Comparison of ENCODE assay signal across 16 cellular contexts in genomic region chr22:34760276-34761008, GRCh38.
A peak's percentile ranks its signal among the peaks of the same experiment; 100 is the strongest.
DNase-seq lines count a peak whose midpoint lies in the region; ATAC-seq, FAIRE-seq and TF ChIP-seq lines count a peak whose summit lies in the region.
"Had no signal": no experiment of that assay in that cellular context is flagged by ENCODE, and none has a peak within 500 bp of the region (broad histone marks: within the 10 kb centered on the region; RNA-seq: fewer than 3 reads in every experiment).

No MANE protein-coding gene starts in this region.

- H3K36me3 ChIP-seq in smooth muscle cell (ENCODE audit: low read depth) (no peaks in the 10 kb centered on the region), GM23248 (ENCODE audit: low read depth) (no peaks in the 10 kb centered on the region)
- H3K36me3 ChIP-seq: BLaER1, MG63 had no signal

- in situ Hi-C loops in GM23248 (cut with MboI): no loop called here

- H4K20me1 ChIP-seq in smooth muscle cell (ENCODE audit: low read depth) (no peaks in the 10 kb centered on the region), GM23248 (ENCODE audit: insufficient read depth) (no peaks in the 10 kb centered on the region)
- H4K20me1 ChIP-seq: BLaER1 had no signal

- H2AFZ ChIP-seq in smooth muscle cell (ENCODE audit: low read depth) (no peak overlapping the region), GM23248 (no peak overlapping the region)

- peaks cover 15% of the 10 kb centered on the region for H3K27me3 Mint-ChIP-seq in chondrocyte (ENCODE audit: low read depth)

- H3K9me2 ChIP-seq in GM23248 (ENCODE audit: insufficient read depth): no peaks in the 10 kb centered on the region

- WGBS in smooth muscle cell (ENCODE audit: low lambda C conversion rate): 62% methylated on average over 8 of the region's 8 CpGs
- 24 to 25% methylated on average over 8 of the region's 8 CpGs for WGBS in GM23248 (ENCODE audit: low coverage in 1 of 2, low lambda C conversion rate in 2 of 2, missing lambda C conversion rate in 2 of 2), 2 experiments

- H3K9ac ChIP-seq in smooth muscle cell (ENCODE audit: low read depth) (peak overlapping the region; percentile 53), GM23248 (no peak overlapping the region)
- H3K9ac ChIP-seq: BLaER1, KMS-11 had no signal

- DNase-seq in RCC 7860 (ENCODE audit: low spot score) (peak; percentile 39), chondrocyte (ENCODE audit: low spot score) (no peak), left kidney (ENCODE audit: low read depth, low spot score) (peak; percentile 58), smooth muscle cell (lab: John Stamatoyannopoulos, UW; ENCODE audit: unreplicated experiment) (no peak), SK-N-DZ (ENCODE audit: low spot score) (no peak), GM23248 (no peak)
- DNase-seq: DMS 273 treated with DMSO at 0.1 percent for 48 hours, GOT3, MG63, NCI-H1105 treated with DMSO at 0.1 percent for 48 hours, NCI-H1930, NCI-H2171 treated with DMSO at 0.1 percent for 48 hours, NCI-H510A treated with DMSO at 0.1 percent for 48 hours had no signal

- no peaks in the 10 kb centered on the region for H3K27me3 ChIP-seq in smooth muscle cell (ENCODE audit: low read depth)
- H3K27me3 ChIP-seq in GM23248 (replicated peaks; ENCODE audit: insufficient read depth): no peaks in the 10 kb centered on the region
- H3K27me3 ChIP-seq: BLaER1, MG63 had no signal

- H3K9me3 ChIP-seq in smooth muscle cell (replicated peaks; ENCODE audit: low read depth): no peaks in the 10 kb centered on the region
- H3K9me3 ChIP-seq in GM23248 (ENCODE audit: low read depth): no peaks in the 10 kb centered on the region
- H3K9me3 ChIP-seq: BLaER1, MG63 had no signal

- no peak overlapping the region for H3K4me3 Mint-ChIP-seq in chondrocyte (ENCODE audit: unreplicated experiment)

- H3F3A ChIP-seq in smooth muscle cell (ENCODE audit: low read depth): no peaks in the 10 kb centered on the region
- H3F3A ChIP-seq in GM23248 (ENCODE audit: insufficient read depth): no peaks in the 10 kb centered on the region

- peaks cover 12% of the 10 kb centered on the region for H3K9me3 Mint-ChIP-seq in chondrocyte (ENCODE audit: low read depth)

- H3K36me3 Mint-ChIP-seq in chondrocyte (ENCODE audit: low read depth): no peaks in the 10 kb centered on the region

- H3K4me1 ChIP-seq in smooth muscle cell (ENCODE audit: low read depth) (no peaks in the 10 kb centered on the region), GM23248 (ENCODE audit: insufficient read depth) (no peaks in the 10 kb centered on the region)

- H3K4me2 ChIP-seq in smooth muscle cell (no peak overlapping the region), GM23248 (ENCODE audit: unreplicated experiment) (no peak overlapping the region)
- H3K4me2 ChIP-seq: BLaER1, KMS-11 had no signal

- FAIRE-seq in RCC 7860 (lab: Jason Lieb, UNC): peak; percentile 7

- no peaks in the 10 kb centered on the region for H3K79me2 ChIP-seq in smooth muscle cell (ENCODE audit: low read depth)
- no peaks in the 10 kb centered on the region for H3K79me2 ChIP-seq in GM23248 (ENCODE audit: insufficient read depth)

- H3K27ac ChIP-seq in smooth muscle cell (ENCODE audit: low read depth): peak overlapping the region; percentile 84
- H3K27ac ChIP-seq in GM23248: no peak overlapping the region
- H3K27ac ChIP-seq: BLaER1, KMS-11 had no signal

- ATAC-seq in GM18907 (IDR thresholded peaks at IDR 0.05; ENCODE audit: unreplicated experiment): no peak

- peak overlapping the region; percentile 6 for H3K27ac Mint-ChIP-seq in chondrocyte (ENCODE audit: unreplicated experiment)

- no peak for TF ChIP-seq CTCF in chondrocyte (IDR thresholded peaks at IDR 0.05)
- no peak for TF ChIP-seq CTCF in smooth muscle cell (IDR thresholded peaks at IDR 0.05; ENCODE audit: borderline replicate concordance, insufficient read depth, poor library complexity, severe bottlenecking)

- peaks cover 12% of the 10 kb centered on the region for H3K4me1 Mint-ChIP-seq in chondrocyte (ENCODE audit: low read depth)

- H3K4me3 ChIP-seq in smooth muscle cell: no peak overlapping the region
- no peak overlapping the region for H3K4me3 ChIP-seq in GM23248
- H3K4me3 ChIP-seq: BLaER1, MG63 had no signal

Comparison
In these comparisons a context has a peak if more than half of its experiments do, and no peak if none do; other contexts are left out.
1. DNase-seq: peak in RCC 7860 (single experiment) and left kidney (single experiment); none in chondrocyte (single experiment), smooth muscle cell (single experiment), SK-N-DZ (single experiment) and GM23248 (single experiment).